In the genomic region with DNA sequence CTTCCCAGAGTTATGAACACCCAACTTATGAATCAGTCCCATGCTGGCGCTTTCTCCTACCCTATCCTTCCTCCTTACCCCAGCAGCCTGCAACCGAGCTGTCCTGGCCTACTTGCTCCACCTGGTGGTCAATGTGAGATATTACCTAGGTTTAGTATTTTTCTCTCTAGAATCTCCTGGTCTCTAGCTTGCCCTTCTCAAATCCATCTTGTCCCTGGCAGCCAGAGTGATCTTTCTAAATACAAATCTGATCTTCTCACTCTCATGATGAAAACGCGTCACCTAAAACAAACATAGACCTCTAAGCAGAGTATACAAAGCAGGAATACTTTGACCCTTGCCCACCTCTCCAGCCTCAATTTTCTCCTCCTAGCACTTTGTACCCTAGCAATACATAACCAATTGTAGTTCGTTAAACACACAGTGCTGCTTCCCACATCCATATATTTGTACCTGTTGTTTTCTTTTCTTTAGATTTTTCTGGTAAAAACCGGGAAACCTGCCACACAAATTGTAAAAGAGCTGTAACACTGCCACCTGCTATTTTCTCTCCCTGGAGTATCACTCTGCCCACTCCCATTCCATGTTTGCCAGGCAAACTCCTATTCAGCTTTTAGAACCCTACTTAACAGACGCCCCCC, we compare ENCODE assay signal across 1 cellular context.
A peak's percentile ranks its signal among the peaks of the same experiment; 100 is the strongest.
TF ChIP-seq lines count a peak whose summit lies in the region.

No MANE protein-coding gene starts in this region.

TF ChIP-seq in HepG2, 621 proteins besides CTCF, POLR2A, EP300 and RAD21 (continued from another document and continues in another):
- TF ChIP-seq, protein P1, sequence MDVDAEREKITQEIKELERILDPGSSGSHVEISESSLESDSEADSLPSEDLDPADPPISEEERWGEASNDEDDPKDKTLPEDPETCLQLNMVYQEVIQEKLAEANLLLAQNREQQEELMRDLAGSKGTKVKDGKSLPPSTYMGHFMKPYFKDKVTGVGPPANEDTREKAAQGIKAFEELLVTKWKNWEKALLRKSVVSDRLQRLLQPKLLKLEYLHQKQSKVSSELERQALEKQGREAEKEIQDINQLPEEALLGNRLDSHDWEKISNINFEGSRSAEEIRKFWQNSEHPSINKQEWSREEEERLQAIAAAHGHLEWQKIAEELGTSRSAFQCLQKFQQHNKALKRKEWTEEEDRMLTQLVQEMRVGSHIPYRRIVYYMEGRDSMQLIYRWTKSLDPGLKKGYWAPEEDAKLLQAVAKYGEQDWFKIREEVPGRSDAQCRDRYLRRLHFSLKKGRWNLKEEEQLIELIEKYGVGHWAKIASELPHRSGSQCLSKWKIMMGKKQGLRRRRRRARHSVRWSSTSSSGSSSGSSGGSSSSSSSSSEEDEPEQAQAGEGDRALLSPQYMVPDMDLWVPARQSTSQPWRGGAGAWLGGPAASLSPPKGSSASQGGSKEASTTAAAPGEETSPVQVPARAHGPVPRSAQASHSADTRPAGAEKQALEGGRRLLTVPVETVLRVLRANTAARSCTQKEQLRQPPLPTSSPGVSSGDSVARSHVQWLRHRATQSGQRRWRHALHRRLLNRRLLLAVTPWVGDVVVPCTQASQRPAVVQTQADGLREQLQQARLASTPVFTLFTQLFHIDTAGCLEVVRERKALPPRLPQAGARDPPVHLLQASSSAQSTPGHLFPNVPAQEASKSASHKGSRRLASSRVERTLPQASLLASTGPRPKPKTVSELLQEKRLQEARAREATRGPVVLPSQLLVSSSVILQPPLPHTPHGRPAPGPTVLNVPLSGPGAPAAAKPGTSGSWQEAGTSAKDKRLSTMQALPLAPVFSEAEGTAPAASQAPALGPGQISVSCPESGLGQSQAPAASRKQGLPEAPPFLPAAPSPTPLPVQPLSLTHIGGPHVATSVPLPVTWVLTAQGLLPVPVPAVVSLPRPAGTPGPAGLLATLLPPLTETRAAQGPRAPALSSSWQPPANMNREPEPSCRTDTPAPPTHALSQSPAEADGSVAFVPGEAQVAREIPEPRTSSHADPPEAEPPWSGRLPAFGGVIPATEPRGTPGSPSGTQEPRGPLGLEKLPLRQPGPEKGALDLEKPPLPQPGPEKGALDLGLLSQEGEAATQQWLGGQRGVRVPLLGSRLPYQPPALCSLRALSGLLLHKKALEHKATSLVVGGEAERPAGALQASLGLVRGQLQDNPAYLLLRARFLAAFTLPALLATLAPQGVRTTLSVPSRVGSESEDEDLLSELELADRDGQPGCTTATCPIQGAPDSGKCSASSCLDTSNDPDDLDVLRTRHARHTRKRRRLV (CRISPR knock-in tag; IDR thresholded peaks at IDR 0.05), result no peak
- TF ChIP-seq ZNF567 (CRISPR knock-in tag; IDR thresholded peaks at IDR 0.05; ENCODE audit: borderline replicate concordance), result no peak
- TF ChIP-seq ZNF333 (CRISPR knock-in tag; IDR thresholded peaks at IDR 0.05; ENCODE audit: borderline replicate concordance), result no peak
- TF ChIP-seq FOXP1 (IDR thresholded peaks at IDR 0.05), result peak; percentile 76
- peak; percentile 94 for TF ChIP-seq FOXP1 (CRISPR knock-in tag; IDR thresholded peaks at IDR 0.05)
- peak; percentile 93 for TF ChIP-seq ERF (CRISPR knock-in tag; IDR thresholded peaks at IDR 0.05)
- TF ChIP-seq RARA (CRISPR knock-in tag; IDR thresholded peaks at IDR 0.05), result peak; percentile 98
- TF ChIP-seq, protein P2, sequence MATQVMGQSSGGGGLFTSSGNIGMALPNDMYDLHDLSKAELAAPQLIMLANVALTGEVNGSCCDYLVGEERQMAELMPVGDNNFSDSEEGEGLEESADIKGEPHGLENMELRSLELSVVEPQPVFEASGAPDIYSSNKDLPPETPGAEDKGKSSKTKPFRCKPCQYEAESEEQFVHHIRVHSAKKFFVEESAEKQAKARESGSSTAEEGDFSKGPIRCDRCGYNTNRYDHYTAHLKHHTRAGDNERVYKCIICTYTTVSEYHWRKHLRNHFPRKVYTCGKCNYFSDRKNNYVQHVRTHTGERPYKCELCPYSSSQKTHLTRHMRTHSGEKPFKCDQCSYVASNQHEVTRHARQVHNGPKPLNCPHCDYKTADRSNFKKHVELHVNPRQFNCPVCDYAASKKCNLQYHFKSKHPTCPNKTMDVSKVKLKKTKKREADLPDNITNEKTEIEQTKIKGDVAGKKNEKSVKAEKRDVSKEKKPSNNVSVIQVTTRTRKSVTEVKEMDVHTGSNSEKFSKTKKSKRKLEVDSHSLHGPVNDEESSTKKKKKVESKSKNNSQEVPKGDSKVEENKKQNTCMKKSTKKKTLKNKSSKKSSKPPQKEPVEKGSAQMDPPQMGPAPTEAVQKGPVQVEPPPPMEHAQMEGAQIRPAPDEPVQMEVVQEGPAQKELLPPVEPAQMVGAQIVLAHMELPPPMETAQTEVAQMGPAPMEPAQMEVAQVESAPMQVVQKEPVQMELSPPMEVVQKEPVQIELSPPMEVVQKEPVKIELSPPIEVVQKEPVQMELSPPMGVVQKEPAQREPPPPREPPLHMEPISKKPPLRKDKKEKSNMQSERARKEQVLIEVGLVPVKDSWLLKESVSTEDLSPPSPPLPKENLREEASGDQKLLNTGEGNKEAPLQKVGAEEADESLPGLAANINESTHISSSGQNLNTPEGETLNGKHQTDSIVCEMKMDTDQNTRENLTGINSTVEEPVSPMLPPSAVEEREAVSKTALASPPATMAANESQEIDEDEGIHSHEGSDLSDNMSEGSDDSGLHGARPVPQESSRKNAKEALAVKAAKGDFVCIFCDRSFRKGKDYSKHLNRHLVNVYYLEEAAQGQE (IDR thresholded peaks at IDR 0.05; ENCODE audit: borderline replicate concordance in 1 of 2, low read depth in 1 of 2, low read length in 2 of 2), result peak in 1 of 2 experiments; percentile 65; a peak in 1 of 4 replicates
- TF ChIP-seq DPF2 (CRISPR knock-in tag; IDR thresholded peaks at IDR 0.05; ENCODE audit: borderline replicate concordance, low read depth), result 0 out of 2 replicates have a peak, but pooled peaks have one; percentile 17
- no peak for TF ChIP-seq NONO (IDR thresholded peaks at IDR 0.05)
- TF ChIP-seq NONO (CRISPR knock-in tag; conservative IDR thresholded peaks at IDR 0.05), result peak; percentile 52
- TF ChIP-seq ZFX (CRISPR knock-in tag; IDR thresholded peaks at IDR 0.05; ENCODE audit: low read depth), result no peak
- no peak for TF ChIP-seq MTF1 (CRISPR knock-in tag; IDR thresholded peaks at IDR 0.05)
- TF ChIP-seq, protein P3, sequence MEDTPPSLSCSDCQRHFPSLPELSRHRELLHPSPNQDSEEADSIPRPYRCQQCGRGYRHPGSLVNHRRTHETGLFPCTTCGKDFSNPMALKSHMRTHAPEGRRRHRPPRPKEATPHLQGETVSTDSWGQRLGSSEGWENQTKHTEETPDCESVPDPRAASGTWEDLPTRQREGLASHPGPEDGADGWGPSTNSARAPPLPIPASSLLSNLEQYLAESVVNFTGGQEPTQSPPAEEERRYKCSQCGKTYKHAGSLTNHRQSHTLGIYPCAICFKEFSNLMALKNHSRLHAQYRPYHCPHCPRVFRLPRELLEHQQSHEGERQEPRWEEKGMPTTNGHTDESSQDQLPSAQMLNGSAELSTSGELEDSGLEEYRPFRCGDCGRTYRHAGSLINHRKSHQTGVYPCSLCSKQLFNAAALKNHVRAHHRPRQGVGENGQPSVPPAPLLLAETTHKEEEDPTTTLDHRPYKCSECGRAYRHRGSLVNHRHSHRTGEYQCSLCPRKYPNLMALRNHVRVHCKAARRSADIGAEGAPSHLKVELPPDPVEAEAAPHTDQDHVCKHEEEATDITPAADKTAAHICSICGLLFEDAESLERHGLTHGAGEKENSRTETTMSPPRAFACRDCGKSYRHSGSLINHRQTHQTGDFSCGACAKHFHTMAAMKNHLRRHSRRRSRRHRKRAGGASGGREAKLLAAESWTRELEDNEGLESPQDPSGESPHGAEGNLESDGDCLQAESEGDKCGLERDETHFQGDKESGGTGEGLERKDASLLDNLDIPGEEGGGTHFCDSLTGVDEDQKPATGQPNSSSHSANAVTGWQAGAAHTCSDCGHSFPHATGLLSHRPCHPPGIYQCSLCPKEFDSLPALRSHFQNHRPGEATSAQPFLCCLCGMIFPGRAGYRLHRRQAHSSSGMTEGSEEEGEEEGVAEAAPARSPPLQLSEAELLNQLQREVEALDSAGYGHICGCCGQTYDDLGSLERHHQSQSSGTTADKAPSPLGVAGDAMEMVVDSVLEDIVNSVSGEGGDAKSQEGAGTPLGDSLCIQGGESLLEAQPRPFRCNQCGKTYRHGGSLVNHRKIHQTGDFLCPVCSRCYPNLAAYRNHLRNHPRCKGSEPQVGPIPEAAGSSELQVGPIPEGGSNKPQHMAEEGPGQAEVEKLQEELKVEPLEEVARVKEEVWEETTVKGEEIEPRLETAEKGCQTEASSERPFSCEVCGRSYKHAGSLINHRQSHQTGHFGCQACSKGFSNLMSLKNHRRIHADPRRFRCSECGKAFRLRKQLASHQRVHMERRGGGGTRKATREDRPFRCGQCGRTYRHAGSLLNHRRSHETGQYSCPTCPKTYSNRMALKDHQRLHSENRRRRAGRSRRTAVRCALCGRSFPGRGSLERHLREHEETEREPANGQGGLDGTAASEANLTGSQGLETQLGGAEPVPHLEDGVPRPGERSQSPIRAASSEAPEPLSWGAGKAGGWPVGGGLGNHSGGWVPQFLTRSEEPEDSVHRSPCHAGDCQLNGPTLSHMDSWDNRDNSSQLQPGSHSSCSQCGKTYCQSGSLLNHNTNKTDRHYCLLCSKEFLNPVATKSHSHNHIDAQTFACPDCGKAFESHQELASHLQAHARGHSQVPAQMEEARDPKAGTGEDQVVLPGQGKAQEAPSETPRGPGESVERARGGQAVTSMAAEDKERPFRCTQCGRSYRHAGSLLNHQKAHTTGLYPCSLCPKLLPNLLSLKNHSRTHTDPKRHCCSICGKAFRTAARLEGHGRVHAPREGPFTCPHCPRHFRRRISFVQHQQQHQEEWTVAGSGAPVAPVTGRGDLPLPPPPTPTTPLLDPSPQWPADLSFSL (CRISPR knock-in tag; IDR thresholded peaks at IDR 0.05), result no peak
- TF ChIP-seq RXRB (CRISPR knock-in tag; IDR thresholded peaks at IDR 0.05; ENCODE audit: borderline replicate concordance), result peak; percentile 94
- no peak for TF ChIP-seq KLF15 (CRISPR knock-in tag; IDR thresholded peaks at IDR 0.05; ENCODE audit: borderline replicate concordance)
- TF ChIP-seq SCMH1 (CRISPR knock-in tag; IDR thresholded peaks at IDR 0.05; ENCODE audit: borderline replicate concordance), result no peak
- peak; percentile 54; the same call in 1 of the 2 replicates for TF ChIP-seq ZNF772 (CRISPR knock-in tag; IDR thresholded peaks at IDR 0.05)
- TF ChIP-seq, protein P4, sequence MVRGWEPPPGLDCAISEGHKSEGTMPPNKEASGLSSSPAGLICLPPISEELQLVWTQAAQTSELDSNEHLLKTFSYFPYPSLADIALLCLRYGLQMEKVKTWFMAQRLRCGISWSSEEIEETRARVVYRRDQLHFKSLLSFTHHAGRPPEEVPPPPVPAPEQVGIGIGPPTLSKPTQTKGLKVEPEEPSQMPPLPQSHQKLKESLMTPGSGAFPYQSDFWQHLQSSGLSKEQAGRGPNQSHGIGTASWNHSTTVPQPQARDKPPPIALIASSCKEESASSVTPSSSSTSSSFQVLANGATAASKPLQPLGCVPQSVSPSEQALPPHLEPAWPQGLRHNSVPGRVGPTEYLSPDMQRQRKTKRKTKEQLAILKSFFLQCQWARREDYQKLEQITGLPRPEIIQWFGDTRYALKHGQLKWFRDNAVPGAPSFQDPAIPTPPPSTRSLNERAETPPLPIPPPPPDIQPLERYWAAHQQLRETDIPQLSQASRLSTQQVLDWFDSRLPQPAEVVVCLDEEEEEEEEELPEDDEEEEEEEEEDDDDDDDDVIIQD (CRISPR knock-in tag; IDR thresholded peaks at IDR 0.05; ENCODE audit: low read depth), result peak; percentile 69; the same call in 1 of the 2 replicates
- TF ChIP-seq SMC3 (IDR thresholded peaks at IDR 0.05; ENCODE audit: low read length), result peak; percentile 97
- no peak for TF ChIP-seq ZNF44 (CRISPR knock-in tag; IDR thresholded peaks at IDR 0.05)
- TF ChIP-seq, protein P5, sequence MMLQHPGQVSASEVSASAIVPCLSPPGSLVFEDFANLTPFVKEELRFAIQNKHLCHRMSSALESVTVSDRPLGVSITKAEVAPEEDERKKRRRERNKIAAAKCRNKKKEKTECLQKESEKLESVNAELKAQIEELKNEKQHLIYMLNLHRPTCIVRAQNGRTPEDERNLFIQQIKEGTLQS (CRISPR knock-in tag; IDR thresholded peaks at IDR 0.05), result peak; percentile 63; the same call in 1 of the 2 replicates
- TF ChIP-seq, protein P6, sequence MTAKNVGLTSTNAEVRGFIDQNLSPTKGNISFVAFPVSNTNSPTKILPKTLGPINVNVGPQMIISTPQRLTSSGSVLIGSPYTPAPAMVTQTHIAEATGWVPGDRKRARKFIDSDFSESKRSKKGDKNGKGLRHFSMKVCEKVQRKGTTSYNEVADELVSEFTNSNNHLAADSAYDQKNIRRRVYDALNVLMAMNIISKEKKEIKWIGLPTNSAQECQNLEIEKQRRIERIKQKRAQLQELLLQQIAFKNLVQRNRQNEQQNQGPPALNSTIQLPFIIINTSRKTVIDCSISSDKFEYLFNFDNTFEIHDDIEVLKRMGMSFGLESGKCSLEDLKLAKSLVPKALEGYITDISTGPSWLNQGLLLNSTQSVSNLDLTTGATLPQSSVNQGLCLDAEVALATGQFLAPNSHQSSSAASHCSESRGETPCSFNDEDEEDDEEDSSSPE (CRISPR knock-in tag; IDR thresholded peaks at IDR 0.05), result 0 out of 2 replicates have a peak, but pooled peaks have one; percentile 35
- no peak for TF ChIP-seq ZNF136 (CRISPR knock-in tag; IDR thresholded peaks at IDR 0.05; ENCODE audit: low read depth)
- no peak for TF ChIP-seq ZNF790 (CRISPR knock-in tag; IDR thresholded peaks at IDR 0.05; ENCODE audit: borderline replicate concordance)
- no peak for TF ChIP-seq ZNF251 (CRISPR knock-in tag; IDR thresholded peaks at IDR 0.05)
- TF ChIP-seq, protein P7, sequence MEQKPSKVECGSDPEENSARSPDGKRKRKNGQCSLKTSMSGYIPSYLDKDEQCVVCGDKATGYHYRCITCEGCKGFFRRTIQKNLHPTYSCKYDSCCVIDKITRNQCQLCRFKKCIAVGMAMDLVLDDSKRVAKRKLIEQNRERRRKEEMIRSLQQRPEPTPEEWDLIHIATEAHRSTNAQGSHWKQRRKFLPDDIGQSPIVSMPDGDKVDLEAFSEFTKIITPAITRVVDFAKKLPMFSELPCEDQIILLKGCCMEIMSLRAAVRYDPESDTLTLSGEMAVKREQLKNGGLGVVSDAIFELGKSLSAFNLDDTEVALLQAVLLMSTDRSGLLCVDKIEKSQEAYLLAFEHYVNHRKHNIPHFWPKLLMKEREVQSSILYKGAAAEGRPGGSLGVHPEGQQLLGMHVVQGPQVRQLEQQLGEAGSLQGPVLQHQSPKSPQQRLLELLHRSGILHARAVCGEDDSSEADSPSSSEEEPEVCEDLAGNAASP (CRISPR knock-in tag; IDR thresholded peaks at IDR 0.05; ENCODE audit: borderline replicate concordance), result peak; percentile 66; the same call in 1 of the 2 replicates
- peak; percentile 88 for TF ChIP-seq PPARG (CRISPR knock-in tag; conservative IDR thresholded peaks at IDR 0.05)
- peak; percentile 48; the same call in 1 of the 2 replicates for TF ChIP-seq ZNF644 (CRISPR knock-in tag; IDR thresholded peaks at IDR 0.05; ENCODE audit: low read depth)
- no peak for TF ChIP-seq KMT2A (CRISPR knock-in tag; IDR thresholded peaks at IDR 0.05)
- peak; percentile 91 for TF ChIP-seq CREM (IDR thresholded peaks at IDR 0.05)
- no peak for TF ChIP-seq CREM (CRISPR knock-in tag; IDR thresholded peaks at IDR 0.05)
- no peak for TF ChIP-seq NFATC3 (CRISPR knock-in tag; IDR thresholded peaks at IDR 0.05)
- TF ChIP-seq, protein P8, sequence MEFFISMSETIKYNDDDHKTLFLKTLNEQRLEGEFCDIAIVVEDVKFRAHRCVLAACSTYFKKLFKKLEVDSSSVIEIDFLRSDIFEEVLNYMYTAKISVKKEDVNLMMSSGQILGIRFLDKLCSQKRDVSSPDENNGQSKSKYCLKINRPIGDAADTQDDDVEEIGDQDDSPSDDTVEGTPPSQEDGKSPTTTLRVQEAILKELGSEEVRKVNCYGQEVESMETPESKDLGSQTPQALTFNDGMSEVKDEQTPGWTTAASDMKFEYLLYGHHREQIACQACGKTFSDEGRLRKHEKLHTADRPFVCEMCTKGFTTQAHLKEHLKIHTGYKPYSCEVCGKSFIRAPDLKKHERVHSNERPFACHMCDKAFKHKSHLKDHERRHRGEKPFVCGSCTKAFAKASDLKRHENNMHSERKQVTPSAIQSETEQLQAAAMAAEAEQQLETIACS (CRISPR knock-in tag; IDR thresholded peaks at IDR 0.05), result no peak
- TF ChIP-seq PHF21A (CRISPR knock-in tag; IDR thresholded peaks at IDR 0.05), result peak; percentile 99
- TF ChIP-seq ZNF317 (CRISPR knock-in tag; IDR thresholded peaks at IDR 0.05), result no peak
